Comparison of ENCODE assay signal across 13 cellular contexts in the genomic region with DNA sequence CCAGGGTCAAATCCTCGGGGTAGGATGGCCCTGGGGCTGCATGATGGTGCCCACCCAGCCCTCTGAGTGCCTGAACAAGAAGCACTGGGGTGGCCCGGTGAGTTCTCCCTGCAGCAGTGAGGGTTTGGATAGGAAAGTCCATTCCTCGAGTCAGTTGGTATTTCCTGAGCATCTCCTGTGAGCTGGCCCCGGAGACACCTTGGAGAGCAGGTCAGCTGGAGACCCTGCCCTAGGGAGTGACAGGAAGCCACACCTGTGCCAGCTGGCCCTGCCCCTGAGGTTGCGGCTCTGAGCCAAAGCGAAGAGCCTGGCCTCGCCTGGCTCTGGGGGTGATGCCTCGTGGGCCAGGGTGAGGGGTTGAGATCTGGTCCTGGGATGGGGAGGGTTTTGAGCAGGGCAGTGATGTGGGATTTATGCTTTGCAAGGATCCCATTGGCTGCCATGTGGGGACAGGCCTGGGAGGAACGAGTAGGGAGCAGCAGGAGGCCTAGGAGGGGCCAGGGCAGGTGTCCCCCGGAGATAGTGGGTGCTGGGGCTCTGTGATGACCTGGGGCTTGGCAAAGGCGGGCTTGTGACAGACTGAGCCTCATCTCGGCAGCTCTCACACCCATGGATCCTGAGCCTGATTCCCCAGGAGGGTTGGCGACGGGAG. TPM values are rescaled to one million over a fixed set of nuclear protein-coding genes. Genes with fewer than 3 reads are reported as not detected.
DNase-seq lines count a peak whose midpoint lies in the region; ATAC-seq and TF ChIP-seq lines count a peak whose summit lies in the region.
"Had no signal": no experiment of that assay in that cellular context is flagged by ENCODE, and none has a peak within 500 bp of the region (broad histone marks: within the 10 kb centered on the region; RNA-seq: fewer than 3 reads in every experiment).

No MANE protein-coding gene starts in this region.

- no peak overlapping the region for H3K4me3 ChIP-seq in upper lobe of right lung
- H3K4me3 ChIP-seq: ovary, testis had no signal

- H3K4me1 ChIP-seq in upper lobe of right lung = peaks cover 15% of the 10 kb centered on the region

- intact Hi-C loops in activated naive CD4-positive, alpha-beta T cell treated with anti-CD3 and anti-CD28 coated beads for 36 hours (cut with micrococcal nuclease) = loop anchor here (1.0 to 5.0 kb wide), 2 partner anchors 63 to 133 kb away; partner anchors contain the start of gene UPF1
- intact Hi-C loops in upper lobe of right lung (cut with DNase I) = no loop called here

- no peaks in the 10 kb centered on the region for H3K36me3 Mint-ChIP-seq in activated naive CD4-positive, alpha-beta T cell treated with anti-CD3 and anti-CD28 coated beads for 36 hours (ENCODE audit: low read depth)
- no peaks in the 10 kb centered on the region for H3K36me3 Mint-ChIP-seq in activated T-helper 17 cell treated with anti-CD3 and anti-CD28 coated beads, Interleukin-2, amount 50 U/mL, for 72 hours (ENCODE audit: low read depth)
- no peaks in the 10 kb centered on the region for H3K36me3 Mint-ChIP-seq in memory B cell

- no peaks in the 10 kb centered on the region for H3K36me3 ChIP-seq in upper lobe of right lung
- H3K36me3 ChIP-seq: ovary had no signal

- no peaks in the 10 kb centered on the region for H3K9me3 Mint-ChIP-seq in activated naive CD4-positive, alpha-beta T cell treated with anti-CD3 and anti-CD28 coated beads for 36 hours
- no peaks in the 10 kb centered on the region for H3K9me3 Mint-ChIP-seq in activated T-helper 17 cell treated with anti-CD3 and anti-CD28 coated beads, Interleukin-2, amount 50 U/mL, for 72 hours
- no peaks in the 10 kb centered on the region for H3K9me3 Mint-ChIP-seq in memory B cell

- DNase-seq in activated naive CD4-positive, alpha-beta T cell treated with anti-CD3 and anti-CD28 coated beads for 36 hours = no peak
- no peak for DNase-seq in activated naive CD4-positive, alpha-beta T cell (lab: John Stamatoyannopoulos, UW)
- DNase-seq in memory B cell (ENCODE audit: low spot score in 2 of 2) (no peak), upper lobe of right lung (no peak), NCI-H526 (lab: John Stamatoyannopoulos, UW) (no peak), NCI-H1694 treated with DMSO at 0.1 percent for 48 hours (lab: John Stamatoyannopoulos, UW) (no peak), hippocampal formation (lab: John Stamatoyannopoulos, UW) (no peak)
- DNase-seq: kidney glomerular epithelial cell; ovary; SIG-M5; stimulated activated CD4-positive, alpha-beta T cell treated with anti-CD3 and anti-CD28 coated beads, Interleukin-4, amount 100 ng/mL, for 24 hours; testis had no signal

- peak overlapping the region; percentile 12 for H3K27ac ChIP-seq in upper lobe of right lung
- H3K27ac ChIP-seq: ovary, testis had no signal

- H3K27ac Mint-ChIP-seq in activated naive CD4-positive, alpha-beta T cell treated with anti-CD3 and anti-CD28 coated beads for 36 hours = no peak overlapping the region
- H3K27ac Mint-ChIP-seq in activated T-helper 17 cell treated with anti-CD3 and anti-CD28 coated beads, Interleukin-2, amount 50 U/mL, for 72 hours = peak overlapping the region; percentile 79
- H3K27ac Mint-ChIP-seq in memory B cell = peak overlapping the region; percentile 77

- CTCF ChIA-PET in activated naive CD4-positive, alpha-beta T cell treated with anti-CD3 and anti-CD28 coated beads for 36 hours (lab: Charles Lee) = interaction anchor here (1.0 kb wide), 1 partner anchor 27 kb away, joined by 3 read pairs; no protein-coding TSS in a partner anchor

- H3K4me1 Mint-ChIP-seq in activated naive CD4-positive, alpha-beta T cell treated with anti-CD3 and anti-CD28 coated beads for 36 hours (ENCODE audit: low read depth) = peaks cover 43% of the 10 kb centered on the region
- H3K4me1 Mint-ChIP-seq in activated T-helper 17 cell treated with anti-CD3 and anti-CD28 coated beads, Interleukin-2, amount 50 U/mL, for 72 hours = peaks cover 13% of the 10 kb centered on the region
- H3K4me1 Mint-ChIP-seq in memory B cell = peaks cover 36% of the 10 kb centered on the region

- no peak for ATAC-seq in activated T-helper 17 cell treated with anti-CD3 and anti-CD28 coated beads, Interleukin-2, amount 50 U/mL, for 72 hours (replicated peaks)
- no peak for ATAC-seq in memory B cell (ENCODE audit: low read depth)
- ATAC-seq in upper lobe of right lung = no peak

- no peaks in the 10 kb centered on the region for H3K27me3 ChIP-seq in upper lobe of right lung
- H3K27me3 ChIP-seq: ovary, testis had no signal

- peak overlapping the region; percentile 65 for H3K4me3 Mint-ChIP-seq in activated naive CD4-positive, alpha-beta T cell treated with anti-CD3 and anti-CD28 coated beads for 36 hours
- peak overlapping the region; percentile 83 for H3K4me3 Mint-ChIP-seq in activated T-helper 17 cell treated with anti-CD3 and anti-CD28 coated beads, Interleukin-2, amount 50 U/mL, for 72 hours
- peak overlapping the region; percentile 87 for H3K4me3 Mint-ChIP-seq in memory B cell

- H3K27me3 Mint-ChIP-seq in activated naive CD4-positive, alpha-beta T cell treated with anti-CD3 and anti-CD28 coated beads for 36 hours (ENCODE audit: low read depth) = no peaks in the 10 kb centered on the region
- no peaks in the 10 kb centered on the region for H3K27me3 Mint-ChIP-seq in activated T-helper 17 cell treated with anti-CD3 and anti-CD28 coated beads, Interleukin-2, amount 50 U/mL, for 72 hours
- no peaks in the 10 kb centered on the region for H3K27me3 Mint-ChIP-seq in memory B cell

- no peak for TF ChIP-seq CTCF in upper lobe of right lung (IDR thresholded peaks at IDR 0.05)

- H3K9me3 ChIP-seq in upper lobe of right lung = no peaks in the 10 kb centered on the region
- H3K9me3 ChIP-seq: ovary, testis had no signal

RNA-seq across cellular contexts. Expression of gene CRTC1, which starts 16.0 kb away (rescaled TPM):
- 1 to 10 TPM; 4.0 to 4.2 TPM for total RNA-seq in activated naive CD4-positive, alpha-beta T cell treated with anti-CD3 and anti-CD28 coated beads for 36 hours
- total RNA-seq in activated T-helper 17 cell treated with anti-CD3 and anti-CD28 coated beads, Interleukin-2, amount 50 U/mL, for 72 hours = 10 to 100 TPM in 1 of 2 donors, 1 to 10 TPM in 1; 7.8 to 13.6 TPM
- total RNA-seq in upper lobe of right lung = 13.8 TPM
